Comparison of ENCODE assay signal across 38 cellular contexts in the genomic region with DNA sequence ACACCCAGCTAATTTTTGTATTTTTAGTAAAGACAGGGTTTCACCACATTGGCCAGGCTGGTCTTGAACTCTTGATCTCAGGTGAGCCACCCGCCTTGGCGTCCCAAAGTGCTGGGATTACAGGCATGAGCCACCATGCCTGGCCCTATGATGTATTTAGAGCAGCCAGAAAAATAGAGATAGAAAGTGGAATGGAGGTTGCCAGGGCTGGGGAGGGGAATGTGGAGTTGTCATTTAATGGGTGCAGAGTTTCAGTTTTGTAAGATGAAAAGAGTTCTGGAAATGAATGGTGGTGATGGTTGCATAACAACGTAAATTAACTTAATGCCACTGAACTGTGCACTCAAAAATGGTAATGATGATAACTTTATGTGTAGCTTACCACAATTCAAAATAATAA. TPM values are rescaled to one million over a fixed set of nuclear protein-coding genes. Genes with fewer than 3 reads are reported as not detected.
"Had no signal": no experiment of that assay in that cellular context is flagged by ENCODE, and none has a peak within 500 bp of the region (broad histone marks: within the 10 kb centered on the region; RNA-seq: fewer than 3 reads in every experiment).

No MANE protein-coding gene starts in this region.

- H3K9me3 Mint-ChIP-seq: activated naive CD4-positive, alpha-beta T cell treated with anti-CD3 and anti-CD28 coated beads for 36 hours; activated naive CD4-positive, alpha-beta T cell treated with anti-CD3 and anti-CD28 coated beads, Interleukin-2, amount 10 ng/mL, durations not matched to agents 7 days and 5 days; activated naive CD4-positive, alpha-beta T cell treated with anti-CD3 and anti-CD28 coated beads, Interleukin-2, amount 50 U/mL, for 24 hours; activated naive CD4-positive, alpha-beta T cell treated with anti-CD3 and anti-CD28 coated beads, Interleukin-2, amount 50 U/mL, for 72 hours; activated naive CD8-positive, alpha-beta T cell treated with anti-CD3 and anti-CD28 coated beads for 36 hours; activated naive CD8-positive, alpha-beta T cell treated with anti-CD3 and anti-CD28 coated beads, Interleukin-2, amount 10 ng/mL, durations not matched to agents 7 days and 5 days; activated naive CD8-positive, alpha-beta T cell treated with anti-CD3 and anti-CD28 coated beads, Interleukin-2, amount 50 U/mL, for 24 hours; activated T-cell treated with anti-CD3 and anti-CD28 coated beads, Interleukin-2, amount 50 U/mL, for 24 hours; activated T-cell treated with anti-CD3 and anti-CD28 coated beads, Interleukin-2, amount 50 U/mL, for 4 hours; activated T-cell treated with anti-CD3 and anti-CD28 coated beads, Interleukin-2, amount 50 U/mL, for 72 hours; activated T-helper 1 cell treated with anti-CD3 and anti-CD28 coated beads, Interleukin-12 subunit alpha, Interleukin-12 subunit beta, Interleukin-2, Interleukin-4 antibody, amounts not matched to agents 30 ng/mL and 10 ng/mL and 1 ng/mL, durations not matched to agents 14 hours and 24 hours and 36 hours; activated T-helper 17 cell treated with anti-CD3 and anti-CD28 coated beads, Interleukin-2, amount 50 U/mL, for 72 hours; activated T-helper 2 cell treated with anti-CD3 and anti-CD28 coated beads, Interferon-gamma antibody, Interleukin-2, Interleukin-4, amounts not matched to agents 10 μg/mL and 5 μg/mL and 100 μg/mL, durations not matched to agents 14 hours and 24 hours and 36 hours; brain; central memory CD8-positive, alpha-beta T cell had no signal

- DNase-seq: activated effector memory CD4-positive, alpha-beta T cell treated with anti-CD3 and anti-CD28 coated beads, Interleukin-2, amount 50 U/mL, for 16 hours; activated effector memory CD4-positive, alpha-beta T cell treated with Interleukin-2 at 50 U/mL for 16 hours; activated gamma-delta T cell; activated gamma-delta T cell treated with Interleukin-2 at 50 U/mL for 16 hours; activated naive CD4-positive, alpha-beta T cell; activated naive CD4-positive, alpha-beta T cell treated with anti-CD3 and anti-CD28 coated beads for 36 hours; activated naive CD4-positive, alpha-beta T cell treated with anti-CD3 and anti-CD28 coated beads, Interleukin-2, amount 10 ng/mL, durations not matched to agents 7 days and 5 days; activated naive CD4-positive, alpha-beta T cell treated with anti-CD3 and anti-CD28 coated beads, Interleukin-2, amount 50 U/mL, for 16 hours; activated naive CD4-positive, alpha-beta T cell treated with Interleukin-2 at 50 U/mL for 16 hours; activated naive CD8-positive, alpha-beta T cell treated with anti-CD3 and anti-CD28 coated beads for 36 hours; activated naive CD8-positive, alpha-beta T cell treated with anti-CD3 and anti-CD28 coated beads, Interleukin-2, amount 10 ng/mL, durations not matched to agents 7 days and 5 days; activated naive CD8-positive, alpha-beta T cell treated with anti-CD3 and anti-CD28 coated beads, Interleukin-2, amount 50 U/mL, for 24 hours; activated T-cell treated with anti-CD3 and anti-CD28 coated beads, Interleukin-2, amount 50 U/mL, for 1 hour; activated T-cell treated with anti-CD3 and anti-CD28 coated beads, Interleukin-2, amount 50 U/mL, for 24 hours; activated T-cell treated with anti-CD3 and anti-CD28 coated beads, Interleukin-2, amount 50 U/mL, for 4 hours; activated T-cell treated with anti-CD3 and anti-CD28 coated beads, Interleukin-2, amount 50 U/mL, for 48 hours; activated T-cell treated with anti-CD3 and anti-CD28 coated beads, Interleukin-2, amount 50 U/mL, for 72 hours; adrenal gland; amniotic stem cell; amygdala; anterior cingulate cortex; aorta; body of pancreas; brain microvascular endothelial cell; caudate nucleus; central memory CD4-positive, alpha-beta T cell; cerebellar nuclear complex had no signal

- H3K27ac Mint-ChIP-seq: activated naive CD4-positive, alpha-beta T cell treated with anti-CD3 and anti-CD28 coated beads for 36 hours; activated naive CD4-positive, alpha-beta T cell treated with anti-CD3 and anti-CD28 coated beads, Interleukin-2, amount 10 ng/mL, durations not matched to agents 7 days and 5 days; activated naive CD4-positive, alpha-beta T cell treated with anti-CD3 and anti-CD28 coated beads, Interleukin-2, amount 50 U/mL, for 24 hours; activated naive CD4-positive, alpha-beta T cell treated with anti-CD3 and anti-CD28 coated beads, Interleukin-2, amount 50 U/mL, for 72 hours; activated naive CD8-positive, alpha-beta T cell; activated naive CD8-positive, alpha-beta T cell treated with anti-CD3 and anti-CD28 coated beads for 36 hours; activated naive CD8-positive, alpha-beta T cell treated with anti-CD3 and anti-CD28 coated beads, Interleukin-2, amount 10 ng/mL, durations not matched to agents 7 days and 5 days; activated naive CD8-positive, alpha-beta T cell treated with anti-CD3 and anti-CD28 coated beads, Interleukin-2, amount 50 U/mL, for 24 hours; activated T-cell treated with anti-CD3 and anti-CD28 coated beads, Interleukin-2, amount 50 U/mL, for 24 hours; activated T-cell treated with anti-CD3 and anti-CD28 coated beads, Interleukin-2, amount 50 U/mL, for 72 hours; activated T-helper 1 cell treated with anti-CD3 and anti-CD28 coated beads, Interleukin-12 subunit alpha, Interleukin-12 subunit beta, Interleukin-2, Interleukin-4 antibody, amounts not matched to agents 30 ng/mL and 10 ng/mL and 1 ng/mL, durations not matched to agents 14 hours and 24 hours and 36 hours; activated T-helper 17 cell treated with anti-CD3 and anti-CD28 coated beads, Interleukin-2, amount 50 U/mL, for 72 hours; activated T-helper 2 cell treated with anti-CD3 and anti-CD28 coated beads, Interferon-gamma antibody, Interleukin-2, Interleukin-4, amounts not matched to agents 10 μg/mL and 5 μg/mL and 100 μg/mL, durations not matched to agents 14 hours and 24 hours and 36 hours; brain had no signal

- H3K36me3 Mint-ChIP-seq: activated naive CD4-positive, alpha-beta T cell treated with anti-CD3 and anti-CD28 coated beads, Interleukin-2, amount 10 ng/mL, durations not matched to agents 7 days and 5 days; activated naive CD4-positive, alpha-beta T cell treated with anti-CD3 and anti-CD28 coated beads, Interleukin-2, amount 50 U/mL, for 24 hours; activated naive CD4-positive, alpha-beta T cell treated with anti-CD3 and anti-CD28 coated beads, Interleukin-2, amount 50 U/mL, for 72 hours; activated naive CD8-positive, alpha-beta T cell; activated naive CD8-positive, alpha-beta T cell treated with anti-CD3 and anti-CD28 coated beads for 36 hours; activated naive CD8-positive, alpha-beta T cell treated with anti-CD3 and anti-CD28 coated beads, Interleukin-2, amount 10 ng/mL, durations not matched to agents 7 days and 5 days; brain had no signal

- ATAC-seq: activated naive CD8-positive, alpha-beta T cell treated with anti-CD3 and anti-CD28 coated beads, Interleukin-2, amount 50 U/mL, for 24 hours; activated T-cell treated with anti-CD3 and anti-CD28 coated beads, Interleukin-2, amount 50 U/mL, for 4 hours; activated T-cell treated with anti-CD3 and anti-CD28 coated beads, Interleukin-2, amount 50 U/mL, for 72 hours; activated T-helper 17 cell treated with anti-CD3 and anti-CD28 coated beads, Interleukin-2, amount 50 U/mL, for 72 hours; body of pancreas had no signal

- H3K4me3 Mint-ChIP-seq: activated naive CD4-positive, alpha-beta T cell treated with anti-CD3 and anti-CD28 coated beads for 36 hours; activated naive CD4-positive, alpha-beta T cell treated with anti-CD3 and anti-CD28 coated beads, Interleukin-2, amount 10 ng/mL, durations not matched to agents 7 days and 5 days; activated naive CD4-positive, alpha-beta T cell treated with anti-CD3 and anti-CD28 coated beads, Interleukin-2, amount 50 U/mL, for 24 hours; activated naive CD8-positive, alpha-beta T cell; activated naive CD8-positive, alpha-beta T cell treated with anti-CD3 and anti-CD28 coated beads for 36 hours; activated naive CD8-positive, alpha-beta T cell treated with anti-CD3 and anti-CD28 coated beads, Interleukin-2, amount 10 ng/mL, durations not matched to agents 7 days and 5 days; activated naive CD8-positive, alpha-beta T cell treated with anti-CD3 and anti-CD28 coated beads, Interleukin-2, amount 50 U/mL, for 24 hours; activated T-cell treated with anti-CD3 and anti-CD28 coated beads, Interleukin-2, amount 50 U/mL, for 24 hours; activated T-cell treated with anti-CD3 and anti-CD28 coated beads, Interleukin-2, amount 50 U/mL, for 4 hours; activated T-cell treated with anti-CD3 and anti-CD28 coated beads, Interleukin-2, amount 50 U/mL, for 72 hours; activated T-helper 1 cell treated with anti-CD3 and anti-CD28 coated beads, Interleukin-12 subunit alpha, Interleukin-12 subunit beta, Interleukin-2, Interleukin-4 antibody, amounts not matched to agents 30 ng/mL and 10 ng/mL and 1 ng/mL, durations not matched to agents 14 hours and 24 hours and 36 hours; activated T-helper 17 cell treated with anti-CD3 and anti-CD28 coated beads, Interleukin-2, amount 50 U/mL, for 72 hours; brain; central memory CD8-positive, alpha-beta T cell had no signal

- H3K4me3 ChIP-seq: adrenal gland, ascending aorta, body of pancreas, breast epithelium, cardiac muscle cell had no signal

- H3K4me1 Mint-ChIP-seq: activated naive CD4-positive, alpha-beta T cell treated with anti-CD3 and anti-CD28 coated beads, Interleukin-2, amount 10 ng/mL, durations not matched to agents 7 days and 5 days; activated naive CD4-positive, alpha-beta T cell treated with anti-CD3 and anti-CD28 coated beads, Interleukin-2, amount 50 U/mL, for 24 hours; activated naive CD8-positive, alpha-beta T cell treated with anti-CD3 and anti-CD28 coated beads, Interleukin-2, amount 10 ng/mL, durations not matched to agents 7 days and 5 days; activated naive CD8-positive, alpha-beta T cell treated with anti-CD3 and anti-CD28 coated beads, Interleukin-2, amount 50 U/mL, for 24 hours; activated T-helper 17 cell treated with anti-CD3 and anti-CD28 coated beads, Interleukin-2, amount 50 U/mL, for 72 hours; central memory CD8-positive, alpha-beta T cell had no signal

- H3K27me3 Mint-ChIP-seq: activated naive CD4-positive, alpha-beta T cell treated with anti-CD3 and anti-CD28 coated beads, Interleukin-2, amount 50 U/mL, for 24 hours had no signal

RNA-seq across cellular contexts. Expression of a gene that starts 31.6 kb away (rescaled TPM):
- total RNA-seq: ascending aorta, cardiac muscle cell had no signal
